ENCODE assay signal across 8 cellular contexts in the genomic region with DNA sequence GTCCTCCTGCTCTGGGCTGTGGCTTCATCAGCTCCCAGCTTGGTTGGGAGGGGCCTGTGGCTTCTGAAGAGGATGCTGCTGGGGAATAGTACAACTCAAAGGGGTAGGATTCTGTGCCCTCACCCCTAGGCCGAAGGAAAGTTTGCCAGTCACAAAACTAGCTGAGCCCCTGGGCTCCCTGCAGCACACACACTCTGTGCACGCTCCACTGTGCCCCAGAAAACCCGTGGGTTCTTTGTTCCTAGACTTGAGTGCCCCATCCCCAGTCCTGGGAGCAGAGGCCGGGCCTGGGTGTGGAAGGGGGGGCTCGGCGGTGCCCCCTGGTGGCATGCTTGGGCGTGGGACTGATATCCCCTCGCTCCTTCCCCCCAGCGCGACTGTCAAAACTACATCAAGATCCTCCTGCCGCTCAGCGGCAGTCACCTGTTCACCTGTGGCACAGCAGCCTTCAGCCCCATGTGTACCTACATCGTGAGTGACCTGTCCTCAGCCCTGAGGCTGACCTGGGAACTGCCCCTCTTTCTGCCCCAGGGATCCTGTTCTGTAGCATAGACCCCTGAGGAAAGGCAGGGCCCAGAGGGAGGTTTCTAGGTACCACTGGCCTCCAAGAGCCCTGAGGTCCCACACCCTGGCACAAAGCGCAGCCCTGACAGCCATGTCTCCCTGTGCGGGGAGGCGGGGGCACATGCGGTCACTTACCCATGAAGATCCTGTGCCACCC.
A peak's percentile ranks its signal among the peaks of the same experiment; 100 is the strongest.
DNase-seq lines count a peak whose midpoint lies in the region; ATAC-seq, FAIRE-seq and TF ChIP-seq lines count a peak whose summit lies in the region.

No MANE protein-coding gene starts in this region.

- no peak overlapping the region for H3K4me3 ChIP-seq in astrocyte of the spinal cord (ENCODE audit: low read depth, low read length)

- no peak for ATAC-seq in HG03280 (IDR thresholded peaks at IDR 0.05; ENCODE audit: unreplicated experiment)

- FAIRE-seq in GM19239 (lab: Jason Lieb, UNC) = no peak

- in situ Hi-C loops in astrocyte of the spinal cord (cut with HindIII; ENCODE audit: low sequenced_read_pairs) = no loop called here

- peak; percentile 82 for TF ChIP-seq CTCF in astrocyte of the spinal cord (IDR thresholded peaks at IDR 0.05; ENCODE audit: low read depth, low read length)

- DNase-seq in AG08395 (ENCODE audit: low spot score) = peak; percentile 64
- DNase-seq in GM19238 (ENCODE audit: insufficient read length, low spot score) = peak; percentile 67
- DNase-seq in T-helper 1 cell = peak in 4 of 5 donors; percentile 28 to 44 (median 39)
- DNase-seq in astrocyte of the spinal cord (ENCODE audit: low read depth, low spot score) = no peak
- peak; percentile 71 for DNase-seq in left kidney (ENCODE audit: low read depth, low spot score)
- peak; percentile 42 for DNase-seq in stimulated activated CD8-positive, alpha-beta memory T cell treated with anti-CD3 and anti-CD28 coated beads, Interleukin-4, amount 100 ng/mL, for 24 hours (ENCODE audit: low read depth)
- no peak for DNase-seq in GM19239 (ENCODE audit: insufficient read length, low spot score)

Comparison
In these comparisons a context has a peak if more than half of its experiments do, and no peak if none do; other contexts are left out.
1. DNase-seq: peak in AG08395 (single experiment), GM19238 (single experiment), T-helper 1 cell (4 of 5), left kidney (single experiment) and stimulated activated CD8-positive, alpha-beta memory T cell treated with anti-CD3 and anti-CD28 coated beads, Interleukin-4, amount 100 ng/mL, for 24 hours (single experiment); none in astrocyte of the spinal cord (single experiment) and GM19239 (single experiment).